ENCODE assay signal across 8 cellular contexts in genomic region chr17:34980681-34981537, GRCh38. TPM values are rescaled to one million over a fixed set of nuclear protein-coding genes. Genes with fewer than 3 reads are reported as not detected.
DNase-seq lines count a peak whose midpoint lies in the region; ATAC-seq, FAIRE-seq and TF ChIP-seq lines count a peak whose summit lies in the region.

No MANE protein-coding gene starts in this region.

- peak overlapping the region; percentile 94 for H3K4me3 Mint-ChIP-seq in CD4-positive, alpha-beta T cell

- H3K27ac ChIP-seq in CD4-positive, alpha-beta T cell (ENCODE audit: low read depth, low read length) = peak overlapping the region; percentile 92

- CTCF ChIA-PET in CD4-positive, alpha-beta T cell (lab: Charles Lee) = interaction anchor here (0.7 to 2.3 kb wide), 15 partner anchors 14 to 783 kb away, joined by 3 to 13 read pairs (median 5); partner anchors contain the start of genes CCT6B, RAD51D, RFFL and ZNF830

- H3K4me1 ChIP-seq in mucosa of descending colon (ENCODE audit: low read depth) = peaks cover 16% of the 10 kb centered on the region

- peak; percentile 80 for ATAC-seq in CD4-positive, alpha-beta T cell (ENCODE audit: poor library complexity)
- ATAC-seq in HG03439 (IDR thresholded peaks at IDR 0.05; ENCODE audit: unreplicated experiment) = peak; percentile 87
- peak; percentile 93 for ATAC-seq in mucosa of descending colon

- no peaks in the 10 kb centered on the region for H3K27me3 Mint-ChIP-seq in CD4-positive, alpha-beta T cell

- POLR2A ChIA-PET in CD4-positive, alpha-beta T cell (lab: Charles Lee) = interaction anchor here (0.5 to 4.8 kb wide), 29 partner anchors 10 to 828 kb away, joined by 3 to 37 read pairs (median 3); partner anchors contain the start of genes CCT6B, NLE1, PEX12 and RAD51D

- no peaks in the 10 kb centered on the region for H3K9me3 Mint-ChIP-seq in CD4-positive, alpha-beta T cell

- H3K4me1 Mint-ChIP-seq in CD4-positive, alpha-beta T cell (ENCODE audit: low read depth) = peaks cover 56% of the 10 kb centered on the region

- no peaks in the 10 kb centered on the region for H3K27me3 ChIP-seq in CD4-positive, alpha-beta T cell (ENCODE audit: control insufficient read depth, insufficient read depth, low read length)

- peaks cover 43% of the 10 kb centered on the region for H3K36me3 Mint-ChIP-seq in CD4-positive, alpha-beta T cell (ENCODE audit: low read depth)

- no peaks in the 10 kb centered on the region for H3K9me3 ChIP-seq in CD4-positive, alpha-beta T cell (ENCODE audit: control insufficient read depth, low read length)
- H3K9me3 ChIP-seq in mucosa of descending colon = no peaks in the 10 kb centered on the region

- peak; percentile 56 for TF ChIP-seq CTCF in CD4-positive, alpha-beta T cell (IDR thresholded peaks at IDR 0.05)
- TF ChIP-seq CTCF in mucosa of descending colon (IDR thresholded peaks at IDR 0.05) = no peak

- H3K36me3 ChIP-seq in mucosa of descending colon (ENCODE audit: low read depth) = no peaks in the 10 kb centered on the region

- intact Hi-C loops in CD4-positive, alpha-beta T cell (cut with DNase I, micrococcal nuclease) = loop anchor here (1.0 to 10.0 kb wide), 5 partner anchors 20 to 831 kb away; partner anchors contain the start of genes CCT6B (in 1 of the 2) and ZNF830 (in 1 of the 2)
- intact Hi-C loops in mucosa of descending colon (cut with DNase I, micrococcal nuclease) = no loop called here

- peak overlapping the region; percentile 88 for H3K27ac Mint-ChIP-seq in CD4-positive, alpha-beta T cell

- peak; percentile 97 for FAIRE-seq in GM19239 (lab: Jason Lieb, UNC)

- peak overlapping the region; percentile 62 for H3K4me3 ChIP-seq in mucosa of descending colon

- DNase-seq in CD4-positive, alpha-beta T cell = peak; percentile 38 to 79 (median 60)
- peak; percentile 78 for DNase-seq in GM19239 (ENCODE audit: insufficient read length, low spot score)
- DNase-seq in NCI-H748 (lab: John Stamatoyannopoulos, UW; ENCODE audit: unreplicated experiment) = peak; percentile 74
- DNase-seq in activated CD8-positive, alpha-beta memory T cell treated with anti-CD3 and anti-CD28 coated beads for 48 hours (ENCODE audit: low read depth in 2 of 3, low spot score in 2 of 3) = peak; percentile 36 to 72 (median 64)
- DNase-seq in epidermal melanocyte (ENCODE audit: insufficient read length, low spot score) = peak; percentile 82
- DNase-seq in mucosa of descending colon = peak; percentile 75 to 86 (median 86)
- peak; percentile 60 to 62 for DNase-seq in stimulated activated CD8-positive, alpha-beta memory T cell treated with anti-CD3 and anti-CD28 coated beads, Interleukin-4, amount 100 ng/mL, for 1 hour (ENCODE audit: low read depth in 2 of 2, low spot score in 1 of 2)

RNA-seq across cellular contexts. Expression of gene LIG3, which starts 0.6 kb away (rescaled TPM):
- 10 to 100 TPM; 44.6 to 49.1 TPM for total RNA-seq in CD4-positive, alpha-beta T cell
- total RNA-seq in mucosa of descending colon = 10 to 100 TPM; 29.4 to 48.9 (median 35.3) TPM

RNA-seq across cellular contexts. Expression of gene ZNF830, which starts 19.6 kb away (rescaled TPM):
- 10 to 100 TPM; 34.4 to 39.0 TPM for total RNA-seq in CD4-positive, alpha-beta T cell
- 10 to 100 TPM; 10.8 to 21.6 (median 12.6) TPM for total RNA-seq in mucosa of descending colon

RNA-seq across cellular contexts. Expression of gene CCT6B, which starts 19.6 kb away (rescaled TPM):
- total RNA-seq in CD4-positive, alpha-beta T cell = 1 to 10 TPM; 4.6 to 4.9 TPM
- total RNA-seq in mucosa of descending colon = 1 to 10 TPM; 1.0 to 2.7 (median 2.1) TPM

Comparison
In these comparisons a context has a peak if more than half of its experiments do, and no peak if none do; other contexts are left out.
1. Peak in every context shown above with its lines: DNase-seq, ATAC-seq, H3K4me3 ChIP-seq and H3K27ac ChIP-seq.
2. intact Hi-C loops: an anchor here in CD4-positive, alpha-beta T cell (1.0 to 10.0 kb wide); none called in mucosa of descending colon.